Comparison of ENCODE assay signal across 11 cellular contexts in the genomic region with DNA sequence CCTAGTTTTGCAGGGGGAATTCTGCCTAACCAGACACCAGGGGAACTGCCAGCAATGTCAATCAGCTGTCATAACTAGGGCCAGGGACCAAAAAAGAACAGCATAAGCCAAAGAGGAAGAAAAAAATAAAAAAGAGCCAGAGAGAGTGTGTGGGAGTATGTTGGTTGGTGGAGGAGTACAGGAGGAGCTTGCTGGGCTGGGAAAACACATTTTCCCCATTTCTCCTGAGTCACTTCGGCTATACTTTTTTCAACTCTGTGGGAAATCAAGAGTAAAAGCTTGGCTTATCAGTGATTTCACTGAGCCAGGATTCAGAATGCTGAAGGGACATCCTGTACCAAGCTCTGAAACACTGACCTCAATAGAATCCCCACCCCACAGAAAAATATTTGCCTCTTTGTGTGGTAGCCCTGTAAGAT.
A peak's percentile ranks its signal among the peaks of the same experiment; 100 is the strongest.
DNase-seq lines count a peak whose midpoint lies in the region; ATAC-seq and TF ChIP-seq lines count a peak whose summit lies in the region.
"Had no signal": no experiment of that assay in that cellular context is flagged by ENCODE, and none has a peak within 500 bp of the region (broad histone marks: within the 10 kb centered on the region; RNA-seq: fewer than 3 reads in every experiment).

No MANE protein-coding gene starts in this region.

- peak overlapping the region; percentile 82 for H2AFZ ChIP-seq in ACC112 (ENCODE audit: low read length, unreplicated experiment)

- H3K79me2 ChIP-seq in ACC112 (ENCODE audit: control insufficient read depth, insufficient read depth, low read length, unreplicated experiment) = no peaks in the 10 kb centered on the region

- H3K4me1 Mint-ChIP-seq in osteocyte (ENCODE audit: unreplicated experiment) = peaks cover 53% of the 10 kb centered on the region

- ATAC-seq in HG03159 (IDR thresholded peaks at IDR 0.05; ENCODE audit: unreplicated experiment) (no peak), GM21381 (IDR thresholded peaks at IDR 0.05; ENCODE audit: unreplicated experiment) (no peak), HG02885 (IDR thresholded peaks at IDR 0.05; ENCODE audit: poor library complexity, unreplicated experiment) (no peak)
- ATAC-seq: foreskin keratinocyte had no signal

- H3K27me3 Mint-ChIP-seq in osteocyte (ENCODE audit: unreplicated experiment) = no peaks in the 10 kb centered on the region

- peaks cover 3% of the 10 kb centered on the region for H3K9me3 Mint-ChIP-seq in osteocyte (ENCODE audit: unreplicated experiment)

- H3K27me3 ChIP-seq in ACC112 (ENCODE audit: insufficient read depth, low read length) (no peaks in the 10 kb centered on the region), adrenal gland (no peaks in the 10 kb centered on the region)
- H3K27me3 ChIP-seq: foreskin keratinocyte had no signal

- intact Hi-C loops in adrenal gland (cut with DNase I) = no loop called here

- H3K27ac ChIP-seq in ACC112 (ENCODE audit: low read depth, low read length) (peak overlapping the region; percentile 97), adrenal gland (peak overlapping the region in 4 of 5 donors; percentile 9 to 90 (median 26))
- H3K27ac ChIP-seq: foreskin keratinocyte had no signal

- no peak overlapping the region for H3K4me3 Mint-ChIP-seq in osteocyte (ENCODE audit: unreplicated experiment)

- peak overlapping the region; percentile 95 for H3K27ac Mint-ChIP-seq in osteocyte (ENCODE audit: unreplicated experiment)

- H3K4me3 ChIP-seq in ACC112 (ENCODE audit: low read depth, low read length) = no peak overlapping the region
- H3K4me3 ChIP-seq in adrenal gland = no peak overlapping the region

- no peak for DNase-seq in adrenal gland
- peak; percentile 21 for DNase-seq in globus pallidus (ENCODE audit: low spot score)
- DNase-seq in osteocyte (ENCODE audit: extremely low spot score, unreplicated experiment) = no peak
- DNase-seq in DMS79 (lab: John Stamatoyannopoulos, UW) = no peak
- DNase-seq: NCI-H524, substantia nigra had no signal

- TF ChIP-seq CTCF in adrenal gland (IDR thresholded peaks at IDR 0.05) (no peak), osteocyte (IDR thresholded peaks at IDR 0.05) (no peak)

- TF ChIP-seq POLR2A in adrenal gland (IDR thresholded peaks at IDR 0.05) = no peak

- H3K4me1 ChIP-seq in ACC112 (ENCODE audit: control insufficient read depth, insufficient read depth, low read length, unreplicated experiment) (peaks cover 47% of the 10 kb centered on the region), adrenal gland (replicated peaks in 1 of 2) (peaks cover 0 to 16% of the 10 kb centered on the region in 2 donors)

- no peaks in the 10 kb centered on the region for H3K36me3 ChIP-seq in ACC112 (ENCODE audit: insufficient read depth, low read length)
- no peaks in the 10 kb centered on the region for H3K36me3 ChIP-seq in adrenal gland (replicated peaks in 1 of 2)

- H3K36me3 Mint-ChIP-seq in osteocyte (ENCODE audit: unreplicated experiment) = no peaks in the 10 kb centered on the region

- 54 to 66% (median 56%) methylated on average over 1 of the region's 1 CpG for WGBS in adrenal gland, 4 donors

- no peaks in the 10 kb centered on the region for H3K9me3 ChIP-seq in adrenal gland (replicated peaks in 1 of 3)
